Comparison of ENCODE assay signal across 2 cellular contexts in genomic region chr5:73950441-73950873, GRCh38.
TF ChIP-seq lines count a peak whose summit lies in the region.

No MANE protein-coding gene starts in this region.

TF ChIP-seq in SK-N-SH, 30 proteins besides CTCF, POLR2A, EP300 and RAD21 (continued from another document):
- TF ChIP-seq, protein P1, sequence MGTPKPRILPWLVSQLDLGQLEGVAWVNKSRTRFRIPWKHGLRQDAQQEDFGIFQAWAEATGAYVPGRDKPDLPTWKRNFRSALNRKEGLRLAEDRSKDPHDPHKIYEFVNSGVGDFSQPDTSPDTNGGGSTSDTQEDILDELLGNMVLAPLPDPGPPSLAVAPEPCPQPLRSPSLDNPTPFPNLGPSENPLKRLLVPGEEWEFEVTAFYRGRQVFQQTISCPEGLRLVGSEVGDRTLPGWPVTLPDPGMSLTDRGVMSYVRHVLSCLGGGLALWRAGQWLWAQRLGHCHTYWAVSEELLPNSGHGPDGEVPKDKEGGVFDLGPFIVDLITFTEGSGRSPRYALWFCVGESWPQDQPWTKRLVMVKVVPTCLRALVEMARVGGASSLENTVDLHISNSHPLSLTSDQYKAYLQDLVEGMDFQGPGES (IDR thresholded peaks at IDR 0.05; ENCODE audit: low read depth, low read length) = no peak
- TF ChIP-seq MAX (IDR thresholded peaks at IDR 0.05; ENCODE audit: low read depth) (no peak), EZH2phosphoT487 (IDR thresholded peaks at IDR 0.05; ENCODE audit: borderline replicate concordance, low read depth) (no peak), SIN3A (IDR thresholded peaks at IDR 0.05; ENCODE audit: borderline replicate concordance, low read depth, low read length) (no peak), RCOR1 (IDR thresholded peaks at IDR 0.05; ENCODE audit: low read length) (no peak), TCF12 (IDR thresholded peaks at IDR 0.05) (no peak), ZBTB33 (IDR thresholded peaks at IDR 0.05; ENCODE audit: borderline replicate concordance, low read depth) (no peak), TAF1 (IDR thresholded peaks at IDR 0.05; ENCODE audit: borderline replicate concordance, low read depth, low read length) (no peak), FOSL2 (IDR thresholded peaks at IDR 0.05; ENCODE audit: borderline replicate concordance, low read depth) (no peak), TEAD4 (IDR thresholded peaks at IDR 0.05; ENCODE audit: borderline replicate concordance, insufficient read depth) (no peak), USF2 (IDR thresholded peaks at IDR 0.05; ENCODE audit: borderline replicate concordance, low read depth, low read length) (no peak), PBX3 (IDR thresholded peaks at IDR 0.05) (no peak), JUND (IDR thresholded peaks at IDR 0.05) (no peak)

TF ChIP-seq in SK-N-SH treated with all-trans-retinoic acid at 6 μM for 48 hours, 23 proteins besides CTCF, POLR2A, EP300 and RAD21 (continued from another document):
- TF ChIP-seq, protein P2, sequence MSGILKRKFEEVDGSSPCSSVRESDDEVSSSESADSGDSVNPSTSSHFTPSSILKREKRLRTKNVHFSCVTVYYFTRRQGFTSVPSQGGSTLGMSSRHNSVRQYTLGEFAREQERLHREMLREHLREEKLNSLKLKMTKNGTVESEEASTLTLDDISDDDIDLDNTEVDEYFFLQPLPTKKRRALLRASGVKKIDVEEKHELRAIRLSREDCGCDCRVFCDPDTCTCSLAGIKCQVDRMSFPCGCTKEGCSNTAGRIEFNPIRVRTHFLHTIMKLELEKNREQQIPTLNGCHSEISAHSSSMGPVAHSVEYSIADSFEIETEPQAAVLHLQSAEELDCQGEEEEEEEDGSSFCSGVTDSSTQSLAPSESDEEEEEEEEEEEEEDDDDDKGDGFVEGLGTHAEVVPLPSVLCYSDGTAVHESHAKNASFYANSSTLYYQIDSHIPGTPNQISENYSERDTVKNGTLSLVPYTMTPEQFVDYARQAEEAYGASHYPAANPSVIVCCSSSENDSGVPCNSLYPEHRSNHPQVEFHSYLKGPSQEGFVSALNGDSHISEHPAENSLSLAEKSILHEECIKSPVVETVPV (CRISPR knock-in tag; IDR thresholded peaks at IDR 0.05) = no peak
- TF ChIP-seq ZNF8 (CRISPR knock-in tag; IDR thresholded peaks at IDR 0.05) (no peak), GLIS3 (CRISPR knock-in tag; IDR thresholded peaks at IDR 0.05) (no peak), ZFP3 (CRISPR knock-in tag; IDR thresholded peaks at IDR 0.05) (no peak), TSHZ2 (CRISPR knock-in tag; IDR thresholded peaks at IDR 0.05) (no peak), TOX (CRISPR knock-in tag; IDR thresholded peaks at IDR 0.05; ENCODE audit: borderline replicate concordance) (no peak), SNAI2 (CRISPR knock-in tag; IDR thresholded peaks at IDR 0.05) (no peak), ESRRG (CRISPR knock-in tag; IDR thresholded peaks at IDR 0.05) (no peak), CSDC2 (CRISPR knock-in tag; IDR thresholded peaks at IDR 0.05) (no peak), ZNF70 (CRISPR knock-in tag; IDR thresholded peaks at IDR 0.05) (no peak), ZNF565 (CRISPR knock-in tag; conservative IDR thresholded peaks at IDR 0.05; ENCODE audit: low read depth) (no peak), ARNTL (CRISPR knock-in tag; IDR thresholded peaks at IDR 0.05; ENCODE audit: borderline replicate concordance, low read depth) (no peak), BACH2 (CRISPR knock-in tag; IDR thresholded peaks at IDR 0.05; ENCODE audit: borderline replicate concordance) (no peak), ZC3H10 (CRISPR knock-in tag; IDR thresholded peaks at IDR 0.05) (no peak), RARB (CRISPR knock-in tag; IDR thresholded peaks at IDR 0.05) (no peak)
- TF ChIP-seq, protein P3, sequence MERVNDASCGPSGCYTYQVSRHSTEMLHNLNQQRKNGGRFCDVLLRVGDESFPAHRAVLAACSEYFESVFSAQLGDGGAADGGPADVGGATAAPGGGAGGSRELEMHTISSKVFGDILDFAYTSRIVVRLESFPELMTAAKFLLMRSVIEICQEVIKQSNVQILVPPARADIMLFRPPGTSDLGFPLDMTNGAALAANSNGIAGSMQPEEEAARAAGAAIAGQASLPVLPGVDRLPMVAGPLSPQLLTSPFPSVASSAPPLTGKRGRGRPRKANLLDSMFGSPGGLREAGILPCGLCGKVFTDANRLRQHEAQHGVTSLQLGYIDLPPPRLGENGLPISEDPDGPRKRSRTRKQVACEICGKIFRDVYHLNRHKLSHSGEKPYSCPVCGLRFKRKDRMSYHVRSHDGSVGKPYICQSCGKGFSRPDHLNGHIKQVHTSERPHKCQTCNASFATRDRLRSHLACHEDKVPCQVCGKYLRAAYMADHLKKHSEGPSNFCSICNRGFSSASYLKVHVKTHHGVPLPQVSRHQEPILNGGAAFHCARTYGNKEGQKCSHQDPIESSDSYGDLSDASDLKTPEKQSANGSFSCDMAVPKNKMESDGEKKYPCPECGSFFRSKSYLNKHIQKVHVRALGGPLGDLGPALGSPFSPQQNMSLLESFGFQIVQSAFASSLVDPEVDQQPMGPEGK (CRISPR knock-in tag; IDR thresholded peaks at IDR 0.05; ENCODE audit: borderline replicate concordance) = no peak
- TF ChIP-seq, protein P4, sequence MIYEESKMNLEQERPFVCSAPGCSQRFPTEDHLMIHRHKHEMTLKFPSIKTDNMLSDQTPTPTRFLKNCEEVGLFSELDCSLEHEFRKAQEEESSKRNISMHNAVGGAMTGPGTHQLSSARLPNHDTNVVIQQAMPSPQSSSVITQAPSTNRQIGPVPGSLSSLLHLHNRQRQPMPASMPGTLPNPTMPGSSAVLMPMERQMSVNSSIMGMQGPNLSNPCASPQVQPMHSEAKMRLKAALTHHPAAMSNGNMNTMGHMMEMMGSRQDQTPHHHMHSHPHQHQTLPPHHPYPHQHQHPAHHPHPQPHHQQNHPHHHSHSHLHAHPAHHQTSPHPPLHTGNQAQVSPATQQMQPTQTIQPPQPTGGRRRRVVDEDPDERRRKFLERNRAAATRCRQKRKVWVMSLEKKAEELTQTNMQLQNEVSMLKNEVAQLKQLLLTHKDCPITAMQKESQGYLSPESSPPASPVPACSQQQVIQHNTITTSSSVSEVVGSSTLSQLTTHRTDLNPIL (CRISPR knock-in tag; IDR thresholded peaks at IDR 0.05; ENCODE audit: low read depth) = no peak
- TF ChIP-seq, protein P5, sequence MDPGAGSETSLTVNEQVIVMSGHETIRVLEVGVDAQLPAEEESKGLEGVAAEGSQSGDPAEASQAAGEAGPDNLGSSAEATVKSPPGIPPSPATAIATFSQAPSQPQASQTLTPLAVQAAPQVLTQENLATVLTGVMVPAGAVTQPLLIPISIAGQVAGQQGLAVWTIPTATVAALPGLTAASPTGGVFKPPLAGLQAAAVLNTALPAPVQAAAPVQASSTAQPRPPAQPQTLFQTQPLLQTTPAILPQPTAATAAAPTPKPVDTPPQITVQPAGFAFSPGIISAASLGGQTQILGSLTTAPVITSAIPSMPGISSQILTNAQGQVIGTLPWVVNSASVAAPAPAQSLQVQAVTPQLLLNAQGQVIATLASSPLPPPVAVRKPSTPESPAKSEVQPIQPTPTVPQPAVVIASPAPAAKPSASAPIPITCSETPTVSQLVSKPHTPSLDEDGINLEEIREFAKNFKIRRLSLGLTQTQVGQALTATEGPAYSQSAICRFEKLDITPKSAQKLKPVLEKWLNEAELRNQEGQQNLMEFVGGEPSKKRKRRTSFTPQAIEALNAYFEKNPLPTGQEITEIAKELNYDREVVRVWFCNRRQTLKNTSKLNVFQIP (CRISPR knock-in tag; IDR thresholded peaks at IDR 0.05; ENCODE audit: borderline replicate concordance, low read depth) = no peak
